23 cellular contexts compared by ENCODE assay signal in genomic region chr19:3838661-3839060, GRCh38. TPM values are rescaled to one million over a fixed set of nuclear protein-coding genes. Genes with fewer than 3 reads are reported as not detected.
"Had no signal": no experiment of that assay in that cellular context is flagged by ENCODE, and none has a peak within 500 bp of the region (broad histone marks: within the 10 kb centered on the region; RNA-seq: fewer than 3 reads in every experiment).

No MANE protein-coding gene starts in this region.

- H3K27ac Mint-ChIP-seq: memory B cell; mesothelial cell of epicardium; natural killer cell treated with Interleukin-12 subunit alpha and Interleukin-12 subunit beta and Interleukin-15 and Interleukin-18, amount 100 ng/mL, for 72 hours; stimulated activated naive CD8-positive, alpha-beta T cell treated with anti-CD3 and anti-CD28 coated beads, Interleukin-15, Interleukin-2, amounts not matched to agents 100 ng/mL and 50 ng/mL, for 24 hours had no signal

- H3K9me3 ChIP-seq: esophagus muscularis mucosa, gastroesophageal sphincter, lower lobe of right lung, neutrophil, right atrium auricular region, tibial artery, upper lobe of left lung, uterus had no signal

- H3K4me3 ChIP-seq: esophagus muscularis mucosa, gastroesophageal sphincter, lower lobe of right lung, right atrium auricular region, smooth muscle cell, tibial artery, upper lobe of left lung, uterus had no signal

- H3K27ac ChIP-seq: epithelial cell of prostate, esophagus muscularis mucosa, gastroesophageal sphincter, lower lobe of right lung, neutrophil, right atrium auricular region, tibial artery, upper lobe of left lung, uterus had no signal

- H3K4me3 Mint-ChIP-seq: memory B cell; mesothelial cell of epicardium; natural killer cell treated with Interleukin-12 subunit alpha and Interleukin-12 subunit beta and Interleukin-15 and Interleukin-18, amount 100 ng/mL, for 72 hours; stimulated activated naive CD8-positive, alpha-beta T cell treated with anti-CD3 and anti-CD28 coated beads, Interleukin-15, Interleukin-2, amounts not matched to agents 100 ng/mL and 50 ng/mL, for 24 hours had no signal

- ATAC-seq: gastroesophageal sphincter, left lobe of liver, lower lobe of right lung had no signal

- H3K4me2 ChIP-seq: smooth muscle cell had no signal

- H3K36me3 ChIP-seq: esophagus muscularis mucosa, gastroesophageal sphincter, lower lobe of right lung, neutrophil, right atrium auricular region, tibial artery, upper lobe of left lung, uterus had no signal

- H3K27me3 Mint-ChIP-seq: memory B cell; natural killer cell treated with Interleukin-12 subunit alpha and Interleukin-12 subunit beta and Interleukin-15 and Interleukin-18, amount 100 ng/mL, for 72 hours had no signal

- H3K9me3 Mint-ChIP-seq: memory B cell; mesothelial cell of epicardium; natural killer cell treated with Interleukin-12 subunit alpha and Interleukin-12 subunit beta and Interleukin-15 and Interleukin-18, amount 100 ng/mL, for 72 hours had no signal

- H3K4me1 Mint-ChIP-seq: memory B cell, mesothelial cell of epicardium had no signal

- DNase-seq: effector memory CD4-positive, alpha-beta T cell; glutamatergic neuron; islet precursor cell; lower lobe of right lung; posterior cingulate gyrus; stimulated activated CD4-positive, alpha-beta T cell treated with anti-CD3 and anti-CD28 coated beads, Interleukin-2, amount 100 ng/mL, for 48 hours; tibial artery; upper lobe of left lung; uterus had no signal

- H3K4me1 ChIP-seq: esophagus muscularis mucosa, gastroesophageal sphincter, lower lobe of right lung, right atrium auricular region, tibial artery, upper lobe of left lung, uterus had no signal

- H3K36me3 Mint-ChIP-seq: memory B cell; mesothelial cell of epicardium; natural killer cell treated with Interleukin-12 subunit alpha and Interleukin-12 subunit beta and Interleukin-15 and Interleukin-18, amount 100 ng/mL, for 72 hours had no signal

- FAIRE-seq: endometrium had no signal

- H3K27me3 ChIP-seq: right atrium auricular region, upper lobe of left lung, uterus had no signal

RNA-seq across cellular contexts. Expression of gene ZFR2, which starts 30.2 kb away (rescaled TPM):
- total RNA-seq: fibroblast of villous mesenchyme, left lobe of liver, osteocyte, right atrium auricular region, uterus had no signal

RNA-seq across cellular contexts. Expression of gene ATCAY, which starts 41.8 kb away (rescaled TPM):
- total RNA-seq: left lobe of liver; lower lobe of right lung; mesothelial cell of epicardium; natural killer cell treated with Interleukin-12 subunit alpha and Interleukin-12 subunit beta and Interleukin-15 and Interleukin-18, amount 100 ng/mL, for 72 hours; osteocyte; right atrium auricular region; upper lobe of left lung had no signal

RNA-seq across cellular contexts. Expression of gene MATK, which starts 52.5 kb away (rescaled TPM):
- total RNA-seq: fibroblast of villous mesenchyme, osteocyte, smooth muscle cell had no signal
- polyA plus RNA-seq: smooth muscle cell had no signal
